Comparison of ENCODE assay signal across 7 cellular contexts in the genomic region with DNA sequence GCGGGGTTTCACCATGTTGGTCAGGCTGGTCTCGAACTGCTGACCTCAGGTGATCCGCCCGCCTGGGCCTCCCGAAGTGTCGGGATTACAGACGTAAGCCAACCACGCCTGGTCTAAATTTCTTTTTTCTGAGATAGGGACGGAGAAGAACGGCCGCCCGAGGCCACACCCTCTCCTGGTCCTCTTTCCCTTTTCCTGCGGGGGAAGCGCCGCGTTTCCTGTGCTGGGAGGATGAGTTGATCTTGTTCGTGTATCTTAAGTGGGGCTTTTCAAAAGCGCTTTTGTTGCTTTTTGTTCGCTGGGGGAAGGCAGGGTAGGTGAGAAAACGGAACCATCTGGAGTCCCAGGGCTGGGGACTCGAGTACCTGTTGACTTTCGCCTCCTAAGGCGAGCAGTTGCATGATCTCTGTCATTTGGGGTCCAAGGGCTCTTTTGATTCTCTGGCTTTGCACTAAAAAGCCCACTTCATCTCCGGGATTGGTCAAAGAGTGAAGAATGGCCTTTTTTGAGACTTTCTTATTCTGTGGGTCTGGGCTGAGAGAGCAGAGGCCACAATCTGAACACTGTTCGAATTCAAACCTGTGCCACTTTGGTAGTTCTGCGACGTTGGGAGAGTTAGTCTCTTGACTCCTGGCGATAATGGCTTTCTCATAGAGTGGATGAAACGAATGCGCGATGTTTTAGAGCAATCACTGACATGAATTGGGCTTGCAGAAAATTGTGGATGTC. TPM values are rescaled to one million over a fixed set of nuclear protein-coding genes. Genes with fewer than 3 reads are reported as not detected.
DNase-seq lines count a peak whose midpoint lies in the region; ATAC-seq and TF ChIP-seq lines count a peak whose summit lies in the region.

No MANE protein-coding gene starts in this region.

- ATAC-seq in right lobe of liver (peak in 2 of 4 donors; percentile 4 to 10), GM18873 (IDR thresholded peaks at IDR 0.05; ENCODE audit: low FRiP score, unreplicated experiment) (no peak)

- H3K36me3 ChIP-seq in HAP-1 (replicated peaks) = peaks cover 59% of the 10 kb centered on the region
- H3K36me3 ChIP-seq in right lobe of liver = peaks cover 7 to 41% (median 23%) of the 10 kb centered on the region in 4 donors
- H3K36me3 ChIP-seq in subcutaneous abdominal adipose tissue (ENCODE audit: control insufficient read depth in 5 of 5, insufficient read depth in 5 of 5, low read length in 5 of 5) = peaks cover 12 to 41% (median 39%) of the 10 kb centered on the region in 5 donors

- H3K4me1 ChIP-seq in HAP-1 (peaks cover 13% of the 10 kb centered on the region), right lobe of liver (peaks cover 0 to 19% (median 7%) of the 10 kb centered on the region in 4 donors), subcutaneous abdominal adipose tissue (ENCODE audit: control insufficient read depth in 5 of 5, insufficient read depth in 5 of 5, low read length in 5 of 5) (peaks cover 6 to 52% (median 44%) of the 10 kb centered on the region in 5 donors)

- H3K9me3 ChIP-seq in HAP-1 = no peaks in the 10 kb centered on the region
- no peaks in the 10 kb centered on the region for H3K9me3 ChIP-seq in right lobe of liver
- no peaks in the 10 kb centered on the region for H3K9me3 ChIP-seq in subcutaneous abdominal adipose tissue (ENCODE audit: control insufficient read depth in 5 of 5, low read length in 5 of 5)

- H3K9ac ChIP-seq in subcutaneous abdominal adipose tissue (ENCODE audit: low read length in 5 of 5) = peak overlapping the region; percentile 1 to 94 (median 74)

- peak in 1 of 2 experiments; percentile 66 for DNase-seq in HAP-1 (ENCODE audit: low spot score in 2 of 2)
- peak; percentile 61 for DNase-seq in RPMI8226
- DNase-seq in cardiac fibroblast (ENCODE audit: low read depth in 2 of 2) = peak; percentile 37 to 58
- peak in 2 of 3 donors; percentile 63 to 65 for DNase-seq in right lobe of liver
- no peak for DNase-seq in cerebellar nuclear complex (lab: John Stamatoyannopoulos, UW)

- no peak for TF ChIP-seq POLR2A in right lobe of liver (IDR thresholded peaks at IDR 0.05)

- TF ChIP-seq CTCF in cardiac fibroblast (IDR thresholded peaks at IDR 0.05; ENCODE audit: low read depth, low read length) (no peak), right lobe of liver (IDR thresholded peaks at IDR 0.05) (no peak)

- peak overlapping the region; percentile 99 for H3K4me3 ChIP-seq in HAP-1
- peak overlapping the region; percentile 91 to 92 for H3K4me3 ChIP-seq in cardiac fibroblast (replicated peaks in 1 of 2; ENCODE audit: low read depth in 2 of 2, low read length in 2 of 2)
- peak overlapping the region; percentile 78 to 97 (median 79) for H3K4me3 ChIP-seq in right lobe of liver
- H3K4me3 ChIP-seq in subcutaneous abdominal adipose tissue (ENCODE audit: low read depth in 1 of 5, low read length in 5 of 5) = peak overlapping the region; percentile 87 to 98 (median 93)

- in situ Hi-C loops in HAP-1 (cut with MboI; ENCODE audit: low sequenced_read_pairs) = no loop called here

- H3K27me3 ChIP-seq in HAP-1 (ENCODE audit: low read depth) (no peaks in the 10 kb centered on the region), right lobe of liver (no peaks in the 10 kb centered on the region), subcutaneous abdominal adipose tissue (ENCODE audit: control insufficient read depth in 5 of 5, insufficient read depth in 4 of 5, low read length in 5 of 5) (no peaks in the 10 kb centered on the region)

- peak overlapping the region; percentile 97 to 99 (median 97) for H3K27ac ChIP-seq in right lobe of liver
- peak overlapping the region; percentile 94 for H3K27ac ChIP-seq in subcutaneous abdominal adipose tissue (ENCODE audit: low read depth, low read length)

- intact Hi-C loops in right lobe of liver (cut with DNase I) = loop anchor here in 1 of 2 donors (10.0 kb wide), 1 partner anchor 274 kb away; a partner anchor contains a TSS

- 10% methylated on average over 28 of the region's 31 CpGs for WGBS in right lobe of liver (ENCODE audit: insufficient coverage, low coverage, low lambda C conversion rate, missing lambda C conversion rate)

RNA-seq across cellular contexts. Expression of a gene that starts 1.3 kb away (rescaled TPM):
- 10 to 100 TPM; 18.7 to 69.7 (median 40.4) TPM for total RNA-seq in right lobe of liver

RNA-seq across cellular contexts. Expression of a gene that starts 21.3 kb away (rescaled TPM):
- total RNA-seq in right lobe of liver = 10 to 100 TPM in 3 of 6 experiments, 1 to 10 TPM in 3; 5.7 to 14.9 (median 9.6) TPM

RNA-seq across cellular contexts. Expression of a gene that starts 31.4 kb away (rescaled TPM):
- 1 to 10 TPM in 3 of 6 experiments, under 1 TPM in 3; 0.25 to 1.6 (median 1.0) TPM for total RNA-seq in right lobe of liver

RNA-seq across cellular contexts. Expression of a gene that starts 32.7 kb away (rescaled TPM):
- total RNA-seq in right lobe of liver = under 1 TPM in 1 of 6 experiments, not detected in 5; 0.06 TPM

RNA-seq across cellular contexts. Expression of a gene that starts 35.7 kb away (rescaled TPM):
- total RNA-seq in right lobe of liver = not detected

Comparison
In these comparisons a context has a peak if more than half of its experiments do, and no peak if none do; other contexts are left out.
1. DNase-seq: peak in RPMI8226 (single experiment), cardiac fibroblast (2 of 2) and right lobe of liver (2 of 3); none in cerebellar nuclear complex (0 of 2).
2. Peak in every context shown above with its lines, with median percentiles within 50 percentile points of each other: H3K4me3 ChIP-seq.